In the genomic region with DNA sequence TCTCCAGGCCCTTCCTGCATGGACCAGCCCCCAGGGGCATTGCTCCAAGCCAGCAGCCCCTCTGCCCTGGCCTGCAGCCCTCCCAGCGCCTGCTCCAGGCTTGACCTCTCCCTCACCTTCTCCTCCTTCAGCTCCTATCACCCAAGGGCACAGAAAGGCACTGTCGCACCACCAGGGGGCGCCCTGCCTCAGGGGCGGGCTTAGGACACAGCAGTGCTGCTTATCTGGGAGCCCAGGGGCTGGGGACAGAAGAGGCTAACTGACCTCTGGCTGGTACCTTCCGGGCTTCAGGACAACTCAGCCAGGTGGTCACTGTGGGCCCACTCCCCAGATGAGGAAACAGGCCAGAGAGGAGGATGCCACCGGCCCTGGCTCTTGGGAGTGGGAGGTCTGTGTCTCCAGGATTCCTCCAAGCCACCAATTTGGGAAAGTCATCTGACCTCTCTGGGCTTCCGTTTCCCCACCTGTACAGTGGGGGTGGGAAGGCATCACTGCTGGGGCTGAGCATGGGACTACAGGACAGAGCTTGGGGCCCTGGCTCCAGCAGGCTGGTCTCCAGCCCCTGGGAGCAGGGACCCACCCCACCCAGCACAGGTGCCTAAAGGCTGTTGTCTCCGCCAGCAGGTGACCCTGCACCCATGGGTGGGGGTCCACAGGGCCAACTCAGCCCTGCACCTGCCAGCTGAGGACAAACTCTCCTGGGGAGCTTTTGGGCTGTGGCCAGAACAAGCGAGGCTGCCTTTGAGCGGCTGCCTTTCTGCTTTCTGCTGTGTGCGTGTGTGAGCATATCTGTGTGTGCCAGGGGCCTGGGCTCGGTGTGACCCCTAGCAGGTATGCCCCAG, we compare ENCODE assay signal across 8 cellular contexts. TPM values are rescaled to one million over a fixed set of nuclear protein-coding genes. Genes with fewer than 3 reads are reported as not detected.
DNase-seq lines count a peak whose midpoint lies in the region; ATAC-seq and TF ChIP-seq lines count a peak whose summit lies in the region.

No MANE protein-coding gene starts in this region.

- TF ChIP-seq CTCF in 22Rv1 (IDR thresholded peaks at IDR 0.05) = peak; percentile 99
- peak in 2 of 3 donors; percentile 63 to 81 for TF ChIP-seq CTCF in omental fat pad (IDR thresholded peaks at IDR 0.05)
- TF ChIP-seq CTCF in testis (IDR thresholded peaks at IDR 0.05) = peak; percentile 75 to 93 (median 80)

- H3K27ac Mint-ChIP-seq in activated naive CD4-positive, alpha-beta T cell treated with anti-CD3 and anti-CD28 coated beads for 36 hours = no peak overlapping the region

- no peak overlapping the region for H3K4me3 Mint-ChIP-seq in activated naive CD4-positive, alpha-beta T cell treated with anti-CD3 and anti-CD28 coated beads for 36 hours

- peak; percentile 29 for ATAC-seq in GM18868 (IDR thresholded peaks at IDR 0.05; ENCODE audit: unreplicated experiment)
- ATAC-seq in omental fat pad (ENCODE audit: low FRiP score) = no peak

- intact Hi-C loops in activated naive CD4-positive, alpha-beta T cell treated with anti-CD3 and anti-CD28 coated beads for 36 hours (cut with micrococcal nuclease) = loop anchor here (1.0 to 5.0 kb wide), 6 partner anchors 77 to 400 kb away; partner anchors contain the start of genes JAG2, NUDT14 and TEDC1
- intact Hi-C loops in testis (cut with DNase I; ENCODE audit: low total_unique reads) = loop anchor here (10.0 kb wide), 1 partner anchor 264 kb away; no protein-coding TSS in a partner anchor

- H3K27ac ChIP-seq in 22Rv1 (peak overlapping the region; percentile 97), testis (no peak overlapping the region)

- H3K4me1 Mint-ChIP-seq in activated naive CD4-positive, alpha-beta T cell treated with anti-CD3 and anti-CD28 coated beads for 36 hours (ENCODE audit: low read depth) = peaks cover 14% of the 10 kb centered on the region

- TF ChIP-seq POLR2A in testis (IDR thresholded peaks at IDR 0.05) = no peak

- no peaks in the 10 kb centered on the region for H3K36me3 ChIP-seq in testis (ENCODE audit: low read depth, missing control alignments)

- no peaks in the 10 kb centered on the region for H3K27me3 ChIP-seq in testis

- no peaks in the 10 kb centered on the region for H3K9me3 Mint-ChIP-seq in activated naive CD4-positive, alpha-beta T cell treated with anti-CD3 and anti-CD28 coated beads for 36 hours

- H3K4me3 ChIP-seq in testis = no peak overlapping the region

- WGBS in testis, 2 donors = 43 to 58% methylated on average over 1 to 9 of the region's 12 CpGs

- no peaks in the 10 kb centered on the region for H3K36me3 Mint-ChIP-seq in activated naive CD4-positive, alpha-beta T cell treated with anti-CD3 and anti-CD28 coated beads for 36 hours (ENCODE audit: low read depth)

- CTCF ChIA-PET in activated naive CD4-positive, alpha-beta T cell treated with anti-CD3 and anti-CD28 coated beads for 36 hours (lab: Charles Lee) = interaction anchor here (0.7 to 7.5 kb wide), 16 partner anchors 9 to 261 kb away, joined by 3 to 53 read pairs (median 4); partner anchors contain the start of genes BRF1, GPR132 and NUDT14

- DNase-seq in NCI-H1048 (lab: John Stamatoyannopoulos, UW) (peak; percentile 36), SKM-1 (lab: John Stamatoyannopoulos, UW; ENCODE audit: unreplicated experiment) (peak; percentile 16), germinal center (ENCODE audit: low spot score) (peak; percentile 77), omental fat pad (ENCODE audit: low spot score) (peak; percentile 84), testis (peak; percentile 86)
- peak; percentile 93 for DNase-seq in activated naive CD4-positive, alpha-beta T cell treated with anti-CD3 and anti-CD28 coated beads for 36 hours

- peaks cover 40% of the 10 kb centered on the region for H3K4me1 ChIP-seq in testis

- H3K27me3 Mint-ChIP-seq in activated naive CD4-positive, alpha-beta T cell treated with anti-CD3 and anti-CD28 coated beads for 36 hours (ENCODE audit: low read depth) = no peaks in the 10 kb centered on the region

- no peaks in the 10 kb centered on the region for H3K9me3 ChIP-seq in testis

RNA-seq across cellular contexts. Expression of gene GPR132, which starts 25.5 kb away (rescaled TPM):
- 10 to 100 TPM; 11.3 to 15.3 TPM for total RNA-seq in activated naive CD4-positive, alpha-beta T cell treated with anti-CD3 and anti-CD28 coated beads for 36 hours
- total RNA-seq in omental fat pad (1 to 10 TPM; 2.7 to 9.0 (median 7.6) TPM), testis (1 to 10 TPM; 2.0 to 2.5 TPM)
- polyA plus RNA-seq in testis (ENCODE audit: insufficient read depth, low read depth, low replicate concordance) = 1.2 TPM

Comparison
In these comparisons a context has a peak if more than half of its experiments do, and no peak if none do; other contexts are left out.
1. DNase-seq: peak in every context shown above with its lines; median percentile 93 in activated naive CD4-positive, alpha-beta T cell treated with anti-CD3 and anti-CD28 coated beads for 36 hours; 86 in testis; 84 in omental fat pad; 77 in germinal center; 36 in NCI-H1048; 16 in SKM-1.